30 cellular contexts compared by ENCODE assay signal in genomic region chr17:19334331-19334730, GRCh38. TPM values are rescaled to one million over a fixed set of nuclear protein-coding genes. Genes with fewer than 3 reads are reported as not detected.
"Had no signal": no experiment of that assay in that cellular context is flagged by ENCODE, and none has a peak within 500 bp of the region (broad histone marks: within the 10 kb centered on the region; RNA-seq: fewer than 3 reads in every experiment).

No MANE protein-coding gene starts in this region.

- H3K36me3 ChIP-seq: MG63, SJCRH30, WERI-Rb-1 had no signal

- H3K4me2 ChIP-seq: SK-N-SH had no signal

- H3K9me3 Mint-ChIP-seq: activated naive CD4-positive, alpha-beta T cell treated with anti-CD3 and anti-CD28 coated beads, Interleukin-2, amount 50 U/mL, for 72 hours; activated naive CD8-positive, alpha-beta T cell treated with anti-CD3 and anti-CD28 coated beads, Interleukin-2, amount 50 U/mL, for 24 hours; activated T-cell treated with anti-CD3 and anti-CD28 coated beads, Interleukin-2, amount 50 U/mL, for 4 hours had no signal

- H3K27ac Mint-ChIP-seq: activated naive CD4-positive, alpha-beta T cell treated with anti-CD3 and anti-CD28 coated beads, Interleukin-2, amount 50 U/mL, for 72 hours; activated naive CD8-positive, alpha-beta T cell treated with anti-CD3 and anti-CD28 coated beads, Interleukin-2, amount 50 U/mL, for 24 hours had no signal

- ATAC-seq: activated CD4-positive, CD25-positive, alpha-beta regulatory T cell treated with anti-CD3 and anti-CD28 coated beads, Interleukin-2, amount 50 U/mL, for 24 hours; activated naive CD4-positive, alpha-beta T cell treated with anti-CD3 and anti-CD28 coated beads, Interleukin-2, amount 50 U/mL, for 72 hours; activated naive CD8-positive, alpha-beta T cell treated with anti-CD3 and anti-CD28 coated beads, Interleukin-2, amount 50 U/mL, for 24 hours; activated T-cell treated with anti-CD3 and anti-CD28 coated beads, Interleukin-2, amount 50 U/mL, for 4 hours; body of pancreas had no signal

- H3K27me3 ChIP-seq: ascending aorta, body of pancreas, MG63, SJCRH30 had no signal

- H3K9me2 ChIP-seq: SK-N-SH had no signal

- H3K4me3 Mint-ChIP-seq: activated naive CD8-positive, alpha-beta T cell treated with anti-CD3 and anti-CD28 coated beads, Interleukin-2, amount 50 U/mL, for 24 hours; activated T-cell treated with anti-CD3 and anti-CD28 coated beads, Interleukin-2, amount 50 U/mL, for 4 hours had no signal

- DNase-seq: activated CD4-positive, alpha-beta T cell treated with anti-CD3 and anti-CD28 coated beads for 48 hours; activated CD4-positive, alpha-beta T cell treated with anti-CD3 and anti-CD28 coated beads, Interleukin-2, amount 50 U/mL, for 4 hours; activated CD8-positive, alpha-beta memory T cell treated with anti-CD3 and anti-CD28 coated beads for 24 hours; activated naive CD4-positive, alpha-beta T cell treated with Interleukin-2 at 50 U/mL for 16 hours; activated naive CD8-positive, alpha-beta T cell treated with anti-CD3 and anti-CD28 coated beads, Interleukin-2, amount 50 U/mL, for 24 hours; activated T-cell treated with anti-CD3 and anti-CD28 coated beads, Interleukin-2, amount 50 U/mL, for 4 hours; amniotic stem cell; body of pancreas; MG63; MV-4-11; NCI-H1092 treated with DMSO at 0.1 percent for 48 hours; NCI-H1417 treated with DMSO at 0.1 percent for 48 hours; NCI-H1694; NCI-H2029; NCI-H2107; NCI-H2171 treated with DMSO at 0.1 percent for 48 hours; NCI-H226; NCI-H526; NCI-H774; Right ventricle myocardium superior; RPMI8226; SJCRH30; SK-N-SH; T-helper 1 cell; WERI-Rb-1 had no signal

- H3K9me3 ChIP-seq: ascending aorta, body of pancreas, MG63, SJCRH30, SK-N-SH had no signal

- H3K27ac ChIP-seq: ascending aorta, body of pancreas, SJCRH30, WERI-Rb-1 had no signal

- H3K4me3 ChIP-seq: ascending aorta, body of pancreas, MG63, SJCRH30 had no signal

- H3K36me3 Mint-ChIP-seq: activated naive CD4-positive, alpha-beta T cell treated with anti-CD3 and anti-CD28 coated beads, Interleukin-2, amount 50 U/mL, for 72 hours had no signal

RNA-seq across cellular contexts. Expression of gene MFAP4, which starts 52.7 kb away (rescaled TPM):
- total RNA-seq: activated naive CD4-positive, alpha-beta T cell treated with anti-CD3 and anti-CD28 coated beads, Interleukin-2, amount 50 U/mL, for 72 hours; NCI-H460; T-helper 2 cell treated with Interferon-gamma antibody and Interleukin-4, amounts not matched to agents 100 ng/mL and 5 ng/mL, for 36 hours had no signal
